10 cellular contexts compared by ENCODE assay signal in genomic region chr1:228781161-228781771, GRCh38. TPM values are rescaled to one million over a fixed set of nuclear protein-coding genes. Genes with fewer than 3 reads are reported as not detected.
A peak's percentile ranks its signal among the peaks of the same experiment; 100 is the strongest.
DNase-seq lines count a peak whose midpoint lies in the region; ATAC-seq and TF ChIP-seq lines count a peak whose summit lies in the region.
"Had no signal": no experiment of that assay in that cellular context is flagged by ENCODE, and none has a peak within 500 bp of the region (broad histone marks: within the 10 kb centered on the region; RNA-seq: fewer than 3 reads in every experiment).

No MANE protein-coding gene starts in this region.

- H3K9me3 ChIP-seq in left lung: no peaks in the 10 kb centered on the region

- H3K4me3 ChIP-seq in left lung: no peak overlapping the region

- no peak for TF ChIP-seq CTCF in left lung (IDR thresholded peaks at IDR 0.05)

- intact Hi-C loops in left lung (cut with DNase I): no loop called here

- no peaks in the 10 kb centered on the region for H3K36me3 ChIP-seq in left lung

- peaks cover 0 to 22% of the 10 kb centered on the region in 2 donors for H3K4me1 ChIP-seq in left lung

- H3K27me3 ChIP-seq in left lung: no peaks in the 10 kb centered on the region

- DNase-seq in COR-L47 (lab: John Stamatoyannopoulos, UW): peak; percentile 48
- peak; percentile 54 for DNase-seq in NCI-H1105 treated with DMSO at 0.1 percent for 48 hours (lab: John Stamatoyannopoulos, UW)
- DNase-seq in SK-N-DZ (ENCODE audit: low spot score): peak; percentile 92
- DNase-seq in left lung: no peak
- no peak for DNase-seq in CD1c-positive myeloid dendritic cell (ENCODE audit: extremely low spot score)
- DNase-seq in SIG-M5 (lab: John Stamatoyannopoulos, UW): no peak
- DNase-seq: stimulated activated CD4-positive, alpha-beta T cell treated with anti-CD3 and anti-CD28 coated beads, Interleukin-15, amount 100 ng/mL, for 24 hours had no signal

- no peak overlapping the region for H3K27ac ChIP-seq in left lung

- peak; percentile 89 for ATAC-seq in left lung
- ATAC-seq in GM18498 (IDR thresholded peaks at IDR 0.05; ENCODE audit: unreplicated experiment): no peak
- ATAC-seq in HG02973 (IDR thresholded peaks at IDR 0.05; ENCODE audit: unreplicated experiment): no peak

RNA-seq across cellular contexts. Expression of gene RHOU, which starts 46.0 kb away (rescaled TPM):
- polyA plus RNA-seq in SK-N-DZ (2014; cell fraction: cytosol; rRNA removed): 17.3 and 19.3 TPM in 2 replicates
- 10.2 and 13.2 TPM in 2 replicates for polyA plus RNA-seq in SK-N-DZ (2014; cell fraction: nucleus; rRNA removed)
- total RNA-seq in left lung: 10 to 100 TPM; 18.1 to 18.7 TPM
- polyA plus RNA-seq: IgD-negative memory B cell had no signal

Comparison
In these comparisons a context has a peak if more than half of its experiments do, and no peak if none do; other contexts are left out.
1. DNase-seq: peak in COR-L47 (single experiment), NCI-H1105 treated with DMSO at 0.1 percent for 48 hours (single experiment) and SK-N-DZ (single experiment); none in left lung (0 of 2), CD1c-positive myeloid dendritic cell (single experiment) and SIG-M5 (single experiment).